Comparison of ENCODE assay signal across 1 cellular context in genomic region chr4:39467470-39467869, GRCh38.
TF ChIP-seq lines count a peak whose summit lies in the region.

No MANE protein-coding gene starts in this region.

TF ChIP-seq in HepG2, 621 proteins besides CTCF, POLR2A, EP300 and RAD21 (continued from another document):
- TF ChIP-seq, protein P1, sequence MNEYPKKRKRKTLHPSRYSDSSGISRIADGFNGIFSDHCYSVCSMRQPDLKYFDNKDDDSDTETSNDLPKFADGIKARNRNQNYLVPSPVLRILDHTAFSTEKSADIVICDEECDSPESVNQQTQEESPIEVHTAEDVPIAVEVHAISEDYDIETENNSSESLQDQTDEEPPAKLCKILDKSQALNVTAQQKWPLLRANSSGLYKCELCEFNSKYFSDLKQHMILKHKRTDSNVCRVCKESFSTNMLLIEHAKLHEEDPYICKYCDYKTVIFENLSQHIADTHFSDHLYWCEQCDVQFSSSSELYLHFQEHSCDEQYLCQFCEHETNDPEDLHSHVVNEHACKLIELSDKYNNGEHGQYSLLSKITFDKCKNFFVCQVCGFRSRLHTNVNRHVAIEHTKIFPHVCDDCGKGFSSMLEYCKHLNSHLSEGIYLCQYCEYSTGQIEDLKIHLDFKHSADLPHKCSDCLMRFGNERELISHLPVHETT (CRISPR knock-in tag; conservative IDR thresholded peaks at IDR 0.05), result no peak
- 0 out of 2 replicates have a peak, but pooled peaks have one; percentile 14 for TF ChIP-seq DRAP1 (CRISPR knock-in tag; IDR thresholded peaks at IDR 0.05)
